16 cellular contexts compared by ENCODE assay signal in the genomic region with DNA sequence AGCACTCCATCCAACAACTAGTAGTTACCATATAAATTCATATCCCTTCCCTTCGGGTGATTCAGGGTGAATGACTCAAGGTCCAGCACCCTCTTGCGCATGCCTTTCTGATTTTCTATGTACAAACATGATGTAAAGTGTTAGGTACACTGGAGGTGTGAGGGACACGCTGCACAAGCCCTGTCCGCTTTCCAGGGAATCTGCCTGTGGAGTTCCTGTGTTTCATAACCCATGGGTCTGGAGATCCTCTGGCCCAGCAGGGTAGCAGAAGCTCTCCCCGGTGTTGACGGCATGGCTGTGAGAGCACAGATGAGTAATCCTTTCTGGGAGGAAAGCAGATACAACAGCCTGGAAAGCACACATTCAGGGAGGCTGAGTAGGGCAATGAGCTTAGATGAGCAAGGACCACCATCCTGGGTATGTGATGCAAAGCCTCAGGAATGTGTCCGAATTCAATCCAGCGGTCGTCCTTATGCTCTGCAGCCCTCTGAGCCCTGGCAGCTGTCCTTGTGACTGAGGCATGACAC.
DNase-seq lines count a peak whose midpoint lies in the region; ATAC-seq, FAIRE-seq and TF ChIP-seq lines count a peak whose summit lies in the region.
"Had no signal": no experiment of that assay in that cellular context is flagged by ENCODE, and none has a peak within 500 bp of the region (broad histone marks: within the 10 kb centered on the region; RNA-seq: fewer than 3 reads in every experiment).

No MANE protein-coding gene starts in this region.

- peaks cover 12% of the 10 kb centered on the region for H3K9me3 Mint-ChIP-seq in nephron progenitor cell

- H3K27ac Mint-ChIP-seq in nephron progenitor cell = peak overlapping the region; percentile 62
- H3K27ac Mint-ChIP-seq: activated CD8-positive, alpha-beta memory T cell treated with anti-CD3 and anti-CD28 coated beads, Interleukin-2, amount 10 ng/mL, durations not matched to agents 7 days and 5 days had no signal

- H3K36me3 Mint-ChIP-seq in nephron progenitor cell (ENCODE audit: low read depth) = no peaks in the 10 kb centered on the region
- H3K36me3 Mint-ChIP-seq: activated CD8-positive, alpha-beta memory T cell treated with anti-CD3 and anti-CD28 coated beads, Interleukin-2, amount 10 ng/mL, durations not matched to agents 7 days and 5 days had no signal

- FAIRE-seq in RCC 7860 (lab: Jason Lieb, UNC) = no peak

- TF ChIP-seq CTCF in nephron progenitor cell (IDR thresholded peaks at IDR 0.05) = no peak

- H3K27ac ChIP-seq in epithelial cell of prostate = peak overlapping the region; percentile 27
- H3K27ac ChIP-seq: adrenal gland, parathyroid adenoma had no signal

- ATAC-seq in GM19463 (IDR thresholded peaks at IDR 0.05; ENCODE audit: unreplicated experiment) = no peak
- no peak for ATAC-seq in GM19324 (IDR thresholded peaks at IDR 0.05; ENCODE audit: low FRiP score, unreplicated experiment)
- ATAC-seq: activated CD8-positive, alpha-beta memory T cell treated with anti-CD3 and anti-CD28 coated beads, Interleukin-2, amount 10 ng/mL, durations not matched to agents 7 days and 5 days; HCT116 had no signal

- H3K4me3 Mint-ChIP-seq in nephron progenitor cell = no peak overlapping the region
- H3K4me3 Mint-ChIP-seq: activated CD8-positive, alpha-beta memory T cell treated with anti-CD3 and anti-CD28 coated beads, Interleukin-2, amount 10 ng/mL, durations not matched to agents 7 days and 5 days had no signal

- DNase-seq in AG20443 (ENCODE audit: low spot score) (peak; percentile 85), RCC 7860 (ENCODE audit: low spot score) (peak; percentile 28), epithelial cell of prostate (ENCODE audit: low read depth, low spot score) (peak; percentile 24), nephron progenitor cell (no peak), GOT3 (lab: John Stamatoyannopoulos, UW) (no peak)
- no peak for DNase-seq in stimulated activated CD4-positive, alpha-beta T cell treated with anti-CD3 and anti-CD28 coated beads, Interleukin-4, amount 100 ng/mL, for 24 hours
- DNase-seq: activated CD8-positive, alpha-beta memory T cell treated with anti-CD3 and anti-CD28 coated beads, Interleukin-2, amount 10 ng/mL, durations not matched to agents 7 days and 5 days; adrenal gland; DMS53; hippocampal formation; NCI-H1105; SHP77 had no signal

- H3K27me3 Mint-ChIP-seq in nephron progenitor cell (ENCODE audit: low read depth, poor library complexity) = peaks cover 5% of the 10 kb centered on the region
- H3K27me3 Mint-ChIP-seq: activated CD8-positive, alpha-beta memory T cell treated with anti-CD3 and anti-CD28 coated beads, Interleukin-2, amount 10 ng/mL, durations not matched to agents 7 days and 5 days had no signal

- H3K4me1 Mint-ChIP-seq in nephron progenitor cell = peaks cover 18% of the 10 kb centered on the region
- H3K4me1 Mint-ChIP-seq: activated CD8-positive, alpha-beta memory T cell treated with anti-CD3 and anti-CD28 coated beads, Interleukin-2, amount 10 ng/mL, durations not matched to agents 7 days and 5 days had no signal

Comparison
In these comparisons a context has a peak if more than half of its experiments do, and no peak if none do; other contexts are left out.
1. DNase-seq: peak in AG20443 (single experiment), RCC 7860 (single experiment) and epithelial cell of prostate (single experiment); none in nephron progenitor cell (single experiment), stimulated activated CD4-positive, alpha-beta T cell treated with anti-CD3 and anti-CD28 coated beads, Interleukin-4, amount 100 ng/mL, for 24 hours (single experiment) and GOT3 (single experiment).